ENCODE assay signal across 29 cellular contexts in genomic region chr2:101187131-101187530, GRCh38.
"Had no signal": no experiment of that assay in that cellular context is flagged by ENCODE, and none has a peak within 500 bp of the region (broad histone marks: within the 10 kb centered on the region; RNA-seq: fewer than 3 reads in every experiment).

No MANE protein-coding gene starts in this region.

- H3K27me3 ChIP-seq: cardiac muscle cell had no signal

- DNase-seq: activated B cell treated with CpG ODN at 0.5 μM for 24 hours; activated CD4-positive, alpha-beta memory T cell treated with anti-CD3 and anti-CD28 coated beads for 36 hours; activated CD4-positive, alpha-beta T cell treated with anti-CD3 and anti-CD28 coated beads for 4 hours; activated CD4-positive, alpha-beta T cell treated with anti-CD3 and anti-CD28 coated beads, Interleukin-2, amount 50 U/mL, for 1 hour; activated CD4-positive, CD25-positive, alpha-beta regulatory T cell treated with anti-CD3 and anti-CD28 coated beads, Interleukin-2, amount 50 U/mL, for 72 hours; activated CD8-positive, alpha-beta memory T cell treated with anti-CD3 and anti-CD28 coated beads, Interleukin-2, amount 50 U/mL, for 4 hours; activated effector memory CD4-positive, alpha-beta T cell treated with Interleukin-2 at 50 U/mL for 16 hours; activated naive CD4-positive, alpha-beta T cell treated with anti-CD3 and anti-CD28 coated beads, Interleukin-2, amount 10 ng/mL, durations not matched to agents 7 days and 5 days; activated naive CD8-positive, alpha-beta T cell treated with anti-CD3 and anti-CD28 coated beads, Interleukin-2, amount 50 U/mL, for 24 hours; activated T-cell treated with anti-CD3 and anti-CD28 coated beads, Interleukin-2, amount 50 U/mL, for 48 hours; anterior cingulate cortex; NCI-H1105; NCI-H1417 treated with DMSO at 0.1 percent for 48 hours; NCI-H187 treated with DMSO at 0.1 percent for 48 hours; NCI-H2081; NCI-H345; NCI-H524 treated with DMSO at 0.1 percent for 48 hours; SIG-M5; T-helper 1 cell; T-helper 2 cell; T-helper 9 cell had no signal

- H3K36me3 Mint-ChIP-seq: activated naive CD4-positive, alpha-beta T cell treated with anti-CD3 and anti-CD28 coated beads, Interleukin-2, amount 10 ng/mL, durations not matched to agents 7 days and 5 days; brain had no signal

- H3K36me3 ChIP-seq: cardiac muscle cell had no signal

- FAIRE-seq: RCC 7860 had no signal

- H3K4me3 Mint-ChIP-seq: activated B cell treated with CpG ODN at 0.5 μM for 24 hours; activated CD4-positive, alpha-beta memory T cell treated with anti-CD3 and anti-CD28 coated beads for 36 hours; activated naive CD4-positive, alpha-beta T cell treated with anti-CD3 and anti-CD28 coated beads, Interleukin-2, amount 10 ng/mL, durations not matched to agents 7 days and 5 days; activated naive CD8-positive, alpha-beta T cell; activated naive CD8-positive, alpha-beta T cell treated with anti-CD3 and anti-CD28 coated beads, Interleukin-2, amount 50 U/mL, for 24 hours; brain; central memory CD8-positive, alpha-beta T cell had no signal

- H3K9me3 Mint-ChIP-seq: central memory CD8-positive, alpha-beta T cell had no signal

- H3K4me1 Mint-ChIP-seq: activated naive CD4-positive, alpha-beta T cell treated with anti-CD3 and anti-CD28 coated beads, Interleukin-2, amount 10 ng/mL, durations not matched to agents 7 days and 5 days; activated naive CD8-positive, alpha-beta T cell treated with anti-CD3 and anti-CD28 coated beads, Interleukin-2, amount 50 U/mL, for 24 hours; central memory CD8-positive, alpha-beta T cell had no signal

- H3K27me3 Mint-ChIP-seq: activated CD4-positive, alpha-beta memory T cell treated with anti-CD3 and anti-CD28 coated beads for 36 hours; activated naive CD8-positive, alpha-beta T cell; brain had no signal

- H3K4me3 ChIP-seq: cardiac muscle cell, PC-9 had no signal

- H3K27ac Mint-ChIP-seq: activated B cell treated with CpG ODN at 0.5 μM for 24 hours; activated CD4-positive, alpha-beta memory T cell treated with anti-CD3 and anti-CD28 coated beads for 36 hours; activated naive CD4-positive, alpha-beta T cell treated with anti-CD3 and anti-CD28 coated beads, Interleukin-2, amount 10 ng/mL, durations not matched to agents 7 days and 5 days; activated naive CD8-positive, alpha-beta T cell; activated naive CD8-positive, alpha-beta T cell treated with anti-CD3 and anti-CD28 coated beads, Interleukin-2, amount 50 U/mL, for 24 hours had no signal

- ATAC-seq: activated naive CD8-positive, alpha-beta T cell treated with anti-CD3 and anti-CD28 coated beads, Interleukin-2, amount 50 U/mL, for 24 hours; Right ventricle myocardium inferior; SK-N-SH treated with all-trans-retinoic acid at 6 μM for 48 hours had no signal
